In the genomic region with DNA sequence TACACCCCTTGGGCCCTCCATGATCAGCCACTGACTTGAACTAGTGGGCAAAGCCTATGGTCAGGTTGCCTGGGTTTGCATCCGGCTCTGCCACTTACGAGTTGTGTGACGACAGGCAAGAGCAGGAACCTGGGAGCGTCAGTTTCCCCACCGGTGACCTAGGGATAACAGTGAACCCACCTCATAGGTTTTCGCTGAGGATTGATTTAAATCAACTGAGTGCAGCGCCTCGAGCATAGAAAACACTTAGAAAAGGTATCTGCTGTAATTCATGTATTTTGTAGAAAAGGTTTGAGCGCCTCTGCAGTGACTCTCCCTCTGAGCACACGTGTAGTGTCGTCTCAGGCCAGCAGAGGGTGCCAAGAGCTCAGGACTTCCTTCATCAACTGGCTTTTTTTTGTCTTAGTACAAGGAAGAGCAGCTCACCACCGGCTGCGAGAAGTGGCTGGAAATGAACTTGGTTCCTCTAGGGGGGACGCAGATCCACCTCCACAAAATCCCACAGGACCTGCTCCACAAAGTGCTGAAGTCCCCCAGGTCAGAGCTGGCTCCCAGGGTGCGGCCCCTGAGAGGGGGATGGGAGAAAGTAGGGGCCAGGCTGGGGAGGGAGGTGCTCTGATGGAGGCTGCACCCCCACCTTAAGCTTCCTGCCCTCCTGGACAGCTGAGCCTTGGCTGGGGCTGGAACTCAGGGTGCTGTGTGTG, we compare ENCODE assay signal across 8 cellular contexts. TPM values are rescaled to one million over a fixed set of nuclear protein-coding genes. Genes with fewer than 3 reads are reported as not detected.
DNase-seq lines count a peak whose midpoint lies in the region; ATAC-seq and TF ChIP-seq lines count a peak whose summit lies in the region.

No MANE protein-coding gene starts in this region.

- TF ChIP-seq POLR2A in IMR-90 (IDR thresholded peaks at IDR 0.05; ENCODE audit: low read depth, low read length), result 0 out of 2 replicates have a peak, but pooled peaks have one; percentile 34

- H3K14ac ChIP-seq in IMR-90 (replicated peaks; ENCODE audit: low read depth, low read length), result no peak overlapping the region

- no peak overlapping the region for H2BK15ac ChIP-seq in IMR-90 (ENCODE audit: low read depth, low read length)

- no peak overlapping the region for H2BK20ac ChIP-seq in IMR-90 (ENCODE audit: low read depth, low read length)

- H3K4me1 ChIP-seq in IMR-90 (ENCODE audit: control insufficient read depth, insufficient read depth, low read length), result peaks cover 5% of the 10 kb centered on the region
- H3K4me1 ChIP-seq in PC-3 (ENCODE audit: insufficient read depth, low read length), result peaks cover 22% of the 10 kb centered on the region

- no peak overlapping the region for H2BK5ac ChIP-seq in IMR-90 (ENCODE audit: low read depth, low read length, poor library complexity, severe bottlenecking)

- H3K27me3 Mint-ChIP-seq in activated T-cell treated with anti-CD3 and anti-CD28 coated beads, Interleukin-2, amount 50 U/mL, for 72 hours (ENCODE audit: low read depth), result peaks cover 7% of the 10 kb centered on the region
- peaks cover 11% of the 10 kb centered on the region for H3K27me3 Mint-ChIP-seq in nephron progenitor cell (ENCODE audit: low read depth, poor library complexity)

- ATAC-seq in GM19351 (IDR thresholded peaks at IDR 0.05; ENCODE audit: unreplicated experiment) (peak; percentile 64), IMR-90 (ENCODE audit: low read depth) (peak; percentile 99), PC-3 (peak; percentile 83)
- ATAC-seq in activated T-cell treated with anti-CD3 and anti-CD28 coated beads, Interleukin-2, amount 50 U/mL, for 72 hours (replicated peaks in 1 of 2), result peak; percentile 76 to 89

- H3K4me3 ChIP-seq in IMR-90 (ENCODE audit: insufficient read depth, low read depth, low read length) (no peak overlapping the region), PC-3 (ENCODE audit: low read length) (no peak overlapping the region), fibroblast of mammary gland (ENCODE audit: control insufficient read depth, low read depth, low read length) (peak overlapping the region; percentile 22)

- no peak overlapping the region for H4K91ac ChIP-seq in IMR-90 (ENCODE audit: insufficient read depth, low read depth, low read length)

- H3K36me3 Mint-ChIP-seq in activated T-cell treated with anti-CD3 and anti-CD28 coated beads, Interleukin-2, amount 50 U/mL, for 72 hours (ENCODE audit: insufficient read depth in 2 of 2), result no peaks in the 10 kb centered on the region
- H3K36me3 Mint-ChIP-seq in nephron progenitor cell (ENCODE audit: low read depth), result no peaks in the 10 kb centered on the region

- H3K27ac Mint-ChIP-seq in activated T-cell treated with anti-CD3 and anti-CD28 coated beads, Interleukin-2, amount 50 U/mL, for 72 hours, result no peak overlapping the region
- no peak overlapping the region for H3K27ac Mint-ChIP-seq in nephron progenitor cell

- no peaks in the 10 kb centered on the region for H3K9me2 ChIP-seq in PC-3 (replicated peaks; ENCODE audit: low read length)

- H3K36me3 ChIP-seq in IMR-90 (ENCODE audit: control insufficient read depth, insufficient read depth, low read length) (no peaks in the 10 kb centered on the region), PC-3 (ENCODE audit: low read depth, low read length) (no peaks in the 10 kb centered on the region)

- H3F3A ChIP-seq in PC-3 (ENCODE audit: low read length, unreplicated experiment), result no peaks in the 10 kb centered on the region

- no peak overlapping the region for H3K9ac ChIP-seq in IMR-90 (ENCODE audit: low read depth, low read length)
- no peak overlapping the region for H3K9ac ChIP-seq in PC-3 (ENCODE audit: low read length)

- H3K9me3 Mint-ChIP-seq in activated T-cell treated with anti-CD3 and anti-CD28 coated beads, Interleukin-2, amount 50 U/mL, for 72 hours, result no peaks in the 10 kb centered on the region
- H3K9me3 Mint-ChIP-seq in nephron progenitor cell, result no peaks in the 10 kb centered on the region

- no peak overlapping the region for H2AK5ac ChIP-seq in IMR-90 (ENCODE audit: low read depth, low read length)

- CTCF ChIA-PET in IMR-90 (lab: Yijun Ruan, JAX) (interaction anchor here (0.6 to 2.5 kb wide), 16 partner anchors 9 to 755 kb away, joined by 3 to 18 read pairs (median 4); partner anchors contain the start of gene DMBT1), PC-3 (lab: Charles Lee) (interaction anchor here (0.6 to 1.6 kb wide), 12 partner anchors 9 to 267 kb away, joined by 3 to 11 read pairs (median 4); no protein-coding TSS in a partner anchor)

- H3K4me2 ChIP-seq in IMR-90 (ENCODE audit: low read depth, low read length) (peak overlapping the region; percentile 55; the same call in 1 of the 2 replicates), PC-3 (ENCODE audit: low read length) (peak overlapping the region; percentile 77)

- DNase-seq in Ammon's horn (ENCODE audit: low spot score) (peak; percentile 91), IMR-90 (peak; percentile 72), PC-3 (peak; percentile 82), fibroblast of mammary gland (ENCODE audit: low read depth) (peak; percentile 77), nephron progenitor cell (peak; percentile 75)
- peak; percentile 60 to 64 for DNase-seq in activated T-cell treated with anti-CD3 and anti-CD28 coated beads, Interleukin-2, amount 50 U/mL, for 72 hours
- DNase-seq in stimulated activated naive CD4-positive, alpha-beta T cell treated with Interleukin-2 at 50 U/mL for 16 hours (lab: John Stamatoyannopoulos, UW), result peak; percentile 24

- H2AFZ ChIP-seq in IMR-90 (replicated peaks; ENCODE audit: low read length, poor library complexity) (peak overlapping the region; percentile 90), PC-3 (ENCODE audit: low read length) (peak overlapping the region; percentile 74; the same call in 1 of the 2 replicates)

- POLR2A ChIA-PET in IMR-90 (lab: Charles Lee; ENCODE audit: unreplicated experiment) (no interaction called here), PC-3 (lab: Charles Lee; ENCODE audit: unreplicated experiment) (no interaction called here)

- H3K27me3 ChIP-seq in IMR-90 (ENCODE audit: control insufficient read depth, insufficient read depth, low read length) (peaks cover 15% of the 10 kb centered on the region; the same call in 1 of the 2 replicates), PC-3 (ENCODE audit: low read length) (no peaks in the 10 kb centered on the region)

- no peak overlapping the region for H4K5ac ChIP-seq in IMR-90 (ENCODE audit: low read depth, low read length)

- H3K56ac ChIP-seq in IMR-90 (ENCODE audit: extremely low read depth, insufficient read depth, low read length), result no peak overlapping the region

- no peaks in the 10 kb centered on the region for H3K79me1 ChIP-seq in IMR-90 (ENCODE audit: low read depth in 1 of 2, low read length in 2 of 2)

- no peak overlapping the region for H2BK120ac ChIP-seq in IMR-90 (ENCODE audit: low read depth, low read length)

- no peaks in the 10 kb centered on the region for H4K20me1 ChIP-seq in IMR-90 (ENCODE audit: insufficient read depth, low read length)
- no peaks in the 10 kb centered on the region for H4K20me1 ChIP-seq in PC-3 (ENCODE audit: low read length)

- no peak overlapping the region for H2AK9ac ChIP-seq in IMR-90 (replicated peaks; ENCODE audit: low read depth, low read length, poor library complexity)

- H3K4ac ChIP-seq in IMR-90 (ENCODE audit: low read depth, low read length), result no peak overlapping the region

- H3K9me3 ChIP-seq in IMR-90 (ENCODE audit: control insufficient read depth, insufficient read depth, low read length), result no peaks in the 10 kb centered on the region
- no peaks in the 10 kb centered on the region for H3K9me3 ChIP-seq in PC-3 (ENCODE audit: low read length)

- peak overlapping the region; percentile 59 to 63 for H3K4me3 Mint-ChIP-seq in activated T-cell treated with anti-CD3 and anti-CD28 coated beads, Interleukin-2, amount 50 U/mL, for 72 hours
- peak overlapping the region; percentile 42 for H3K4me3 Mint-ChIP-seq in nephron progenitor cell

- BruUV-seq in IMR-90 (replicated peaks; lab: Mats Ljungman, UMichigan) (no TSS peak), PC-3 (replicated peaks; lab: Mats Ljungman, UMichigan) (no TSS peak)

- TF ChIP-seq RAD21 in IMR-90 (IDR thresholded peaks at IDR 0.05; ENCODE audit: low read length), result peak; percentile 98

- H4K8ac ChIP-seq in IMR-90 (ENCODE audit: low read depth in 2 of 2, low read length in 2 of 2), result no peak overlapping the region

- no peak overlapping the region for H3K18ac ChIP-seq in IMR-90 (ENCODE audit: low read depth, low read length)

- TF ChIP-seq CTCF in IMR-90 (conservative IDR thresholded peaks at IDR 0.05; ENCODE audit: low read depth, low read length) (peak; percentile 95), PC-3 (conservative IDR thresholded peaks at IDR 0.05; ENCODE audit: low read depth, low read length) (peak; percentile 87), fibroblast of mammary gland (conservative IDR thresholded peaks at IDR 0.05; ENCODE audit: control insufficient read depth, insufficient read depth, low read depth, low read length) (peak; percentile 92), nephron progenitor cell (IDR thresholded peaks at IDR 0.05) (peak; percentile 88)

- H3K79me2 ChIP-seq in PC-3 (ENCODE audit: low read length), result no peaks in the 10 kb centered on the region

- H3K23ac ChIP-seq in IMR-90 (ENCODE audit: low read depth, low read length), result no peak overlapping the region

- no CpG with 5 or more reads among the region's 15 CpGs for WGBS in IMR-90 (ENCODE audit: extremely low coverage in 2 of 2, insufficient read length in 1 of 2), 2 experiments

- no peak overlapping the region for H3K27ac ChIP-seq in IMR-90 (ENCODE audit: insufficient read depth, low read length)
- no peak overlapping the region for H3K27ac ChIP-seq in PC-3 (ENCODE audit: low read length)

- in situ Hi-C loops in IMR-90 (cut with MboI; ENCODE audit: low sequenced_read_pairs), result loop anchor here (5.0 kb wide), 2 partner anchors 134 to 269 kb away; no protein-coding TSS in a partner anchor

- dilution Hi-C loops in IMR-90 (cut with HindIII; ENCODE audit: low sequenced_read_pairs, unreplicated experiment), result no loop called here

- intact Hi-C loops in IMR-90 (cut with micrococcal nuclease), result loop anchor here (1.0 kb wide), 2 partner anchors 137 to 267 kb away; no protein-coding TSS in a partner anchor
- intact Hi-C loops in PC-3 (cut with micrococcal nuclease), result loop anchor here (1.0 to 10.0 kb wide), 4 partner anchors 44 to 406 kb away; no protein-coding TSS in a partner anchor

- 0 out of 2 replicates have a peak, but pooled peaks cover 2% of the 10 kb centered on the region for H3K9me1 ChIP-seq in IMR-90 (ENCODE audit: insufficient read depth, low read length)

- H3K4me1 Mint-ChIP-seq in activated T-cell treated with anti-CD3 and anti-CD28 coated beads, Interleukin-2, amount 50 U/mL, for 72 hours (ENCODE audit: low read depth), result no peaks in the 10 kb centered on the region
- H3K4me1 Mint-ChIP-seq in nephron progenitor cell, result peaks cover 9% of the 10 kb centered on the region

RNA-seq across cellular contexts. Expression of gene BTBD16, which starts 27.7 kb away (rescaled TPM):
- total RNA-seq in IMR-90 (2012; rRNA removed) (not detected in 2 replicates), PC-3 (2014; rRNA removed) (not detected in 2 replicates)
- not detected in 2 replicates for polyA plus RNA-seq in IMR-90 (2012; rRNA removed)
- polyA plus RNA-seq in IMR-90 (2012; cell fraction: cytosol; rRNA removed), result not detected in 2 replicates
- polyA plus RNA-seq in IMR-90 (2012; cell fraction: nucleus; rRNA removed; ENCODE audit: low replicate concordance), result 0.08 TPM in 1 of 2 replicates, not detected in the other
- total RNA-seq in activated T-cell treated with anti-CD3 and anti-CD28 coated beads, Interleukin-2, amount 50 U/mL, for 72 hours, result not detected

Comparison
In these comparisons a context has a peak if more than half of its experiments do, and no peak if none do; other contexts are left out.
1. DNase-seq: peak in every context shown above with its lines; median percentile 91 in Ammon's horn; 82 in PC-3; 77 in fibroblast of mammary gland; 75 in nephron progenitor cell; 72 in IMR-90; 62 in activated T-cell treated with anti-CD3 and anti-CD28 coated beads, Interleukin-2, amount 50 U/mL, for 72 hours; 24 in stimulated activated naive CD4-positive, alpha-beta T cell treated with Interleukin-2 at 50 U/mL for 16 hours.